8 cellular contexts compared by ENCODE assay signal in genomic region chr20:46118481-46119020, GRCh38. TPM values are rescaled to one million over a fixed set of nuclear protein-coding genes. Genes with fewer than 3 reads are reported as not detected.
DNase-seq lines count a peak whose midpoint lies in the region; ATAC-seq and TF ChIP-seq lines count a peak whose summit lies in the region.

No MANE protein-coding gene starts in this region.

- ATAC-seq in GM21515 (IDR thresholded peaks at IDR 0.05; ENCODE audit: unreplicated experiment): peak; percentile 37

- no peak overlapping the region for H2AFZ ChIP-seq in OCI-LY1 (ENCODE audit: low read length)

- DNase-seq in middle frontal gyrus (ENCODE audit: extremely low spot score, low spot score) (no peak), HEK293T (ENCODE audit: extremely low spot score) (no peak), KBM-7 (no peak)

- peak overlapping the region; percentile 63 for H3K9ac ChIP-seq in OCI-LY1 (ENCODE audit: low read length)
- peak overlapping the region; percentile 45 to 57 for H3K9ac ChIP-seq in duodenal mucosa (ENCODE audit: low read depth in 1 of 2, low read length in 2 of 2)

- H3K79me2 ChIP-seq in DOHH2 (ENCODE audit: control insufficient read depth, low read length): peaks cover 25% of the 10 kb centered on the region
- no peaks in the 10 kb centered on the region for H3K79me2 ChIP-seq in OCI-LY1 (ENCODE audit: insufficient read depth, low read length)

- CTCF ChIA-PET in HEK293T (lab: Yijun Ruan, JAX): interaction anchor here (1.5 kb wide), 1 partner anchor 104 kb away, joined by 3 read pairs; no protein-coding TSS in a partner anchor

- no peaks in the 10 kb centered on the region for H3K9me2 ChIP-seq in DOHH2 (replicated peaks; ENCODE audit: control insufficient read depth, low read length)
- no peaks in the 10 kb centered on the region for H3K9me2 ChIP-seq in OCI-LY1 (ENCODE audit: low read depth, low read length)

- H3K27ac ChIP-seq in DOHH2 (ENCODE audit: low read depth, low read length): peak overlapping the region; percentile 78
- H3K27ac ChIP-seq in OCI-LY1 (ENCODE audit: low read depth, low read length, poor library complexity, severe bottlenecking): peak overlapping the region; percentile 88
- H3K27ac ChIP-seq in duodenal mucosa (ENCODE audit: low read depth, low read length): no peak overlapping the region

- TF ChIP-seq CTCF in DOHH2 (IDR thresholded peaks at IDR 0.05; ENCODE audit: low read depth, low read length, poor library complexity, severe bottlenecking) (no peak), OCI-LY1 (IDR thresholded peaks at IDR 0.05; ENCODE audit: low read length) (no peak)

- POLR2A ChIA-PET in HEK293T (lab: Yijun Ruan, JAX): no interaction called here

- in situ Hi-C loops in KBM-7 (cut with MboI; ENCODE audit: low pct_unique_long_range_greater_than_20kb, low sequenced_read_pairs): no loop called here

- H3K9me3 ChIP-seq in DOHH2 (ENCODE audit: control insufficient read depth, insufficient read depth, low read length) (no peaks in the 10 kb centered on the region), OCI-LY1 (ENCODE audit: low read length) (no peaks in the 10 kb centered on the region), duodenal mucosa (ENCODE audit: control insufficient read depth in 1 of 2, low read length in 2 of 2) (no peaks in the 10 kb centered on the region), mononuclear cell (ENCODE audit: low read depth, low read length) (no peaks in the 10 kb centered on the region)

- peaks cover 4% of the 10 kb centered on the region; the same call in 1 of the 2 replicates for H4K20me1 ChIP-seq in DOHH2 (ENCODE audit: control insufficient read depth, insufficient read depth, low read depth, low read length)
- no peaks in the 10 kb centered on the region for H4K20me1 ChIP-seq in OCI-LY1 (ENCODE audit: insufficient read depth, low read length)

- peak overlapping the region; percentile 96 for H3K4me2 ChIP-seq in DOHH2 (ENCODE audit: low read length)
- H3K4me2 ChIP-seq in OCI-LY1 (ENCODE audit: low read length): peak overlapping the region; percentile 79

- H3K27me3 ChIP-seq in DOHH2 (ENCODE audit: control insufficient read depth, low read length): peaks cover 14% of the 10 kb centered on the region
- H3K27me3 ChIP-seq in OCI-LY1 (ENCODE audit: insufficient read depth, low read length): no peaks in the 10 kb centered on the region
- peaks cover 3 to 6% of the 10 kb centered on the region in 2 donors for H3K27me3 ChIP-seq in duodenal mucosa (ENCODE audit: control insufficient read depth in 1 of 2, insufficient read depth in 2 of 2, low read length in 2 of 2)
- no peaks in the 10 kb centered on the region for H3K27me3 ChIP-seq in mononuclear cell (ENCODE audit: insufficient read depth, low read length)

- H3K4me1 ChIP-seq in DOHH2 (ENCODE audit: control insufficient read depth, low read length): peaks cover 37% of the 10 kb centered on the region
- peaks cover 37% of the 10 kb centered on the region for H3K4me1 ChIP-seq in OCI-LY1 (ENCODE audit: insufficient read depth, low read length, severe bottlenecking)
- H3K4me1 ChIP-seq in duodenal mucosa (ENCODE audit: control insufficient read depth in 1 of 2, insufficient read depth in 2 of 2, low read length in 2 of 2): peaks cover 9 to 13% of the 10 kb centered on the region in 2 donors
- H3K4me1 ChIP-seq in mononuclear cell (ENCODE audit: insufficient read depth, low read length): peaks cover 49% of the 10 kb centered on the region

- H3K4me3 ChIP-seq in DOHH2 (ENCODE audit: low read length): peak overlapping the region; percentile 82
- H3K4me3 ChIP-seq in OCI-LY1 (ENCODE audit: low read depth, low read length, poor library complexity, severe bottlenecking): peak overlapping the region; percentile 66
- H3K4me3 ChIP-seq in duodenal mucosa (ENCODE audit: low read depth in 1 of 2, low read length in 2 of 2): peak overlapping the region; percentile 69 to 82
- peak overlapping the region; percentile 55 for H3K4me3 ChIP-seq in mononuclear cell (ENCODE audit: low read length)

- H3F3A ChIP-seq in DOHH2 (ENCODE audit: control insufficient read depth, insufficient read depth) (no peaks in the 10 kb centered on the region), OCI-LY1 (ENCODE audit: insufficient read depth, low read length) (no peaks in the 10 kb centered on the region)

- H3K36me3 ChIP-seq in DOHH2 (ENCODE audit: control insufficient read depth, low read length) (peaks cover 24% of the 10 kb centered on the region), OCI-LY1 (ENCODE audit: insufficient read depth, low read length) (peaks cover 25% of the 10 kb centered on the region; the same call in 1 of the 2 replicates), duodenal mucosa (ENCODE audit: control insufficient read depth in 1 of 2, insufficient read depth in 2 of 2, low read length in 2 of 2) (peaks cover 5 to 17% of the 10 kb centered on the region in 2 donors)

TF ChIP-seq in HEK293T, 16 proteins besides CTCF, POLR2A, EP300 and RAD21:
- TF ChIP-seq CTBP1 (IDR thresholded peaks at IDR 0.05; ENCODE audit: borderline replicate concordance) (no peak), FOXA1 (IDR thresholded peaks at IDR 0.05) (no peak), NFRKB (IDR thresholded peaks at IDR 0.05) (no peak), L3MBTL2 (conservative IDR thresholded peaks at IDR 0.05) (no peak), ELF4 (IDR thresholded peaks at IDR 0.05) (no peak), HDGF (IDR thresholded peaks at IDR 0.05; ENCODE audit: borderline replicate concordance) (no peak)

RNA-seq across cellular contexts. Expression of gene CD40, which starts 0.4 kb away (rescaled TPM):
- total RNA-seq in mononuclear cell: 10.2 TPM

RNA-seq across cellular contexts. Expression of gene NCOA5, which starts 28.8 kb away (rescaled TPM):
- total RNA-seq in mononuclear cell: 15.6 TPM
